3 cellular contexts compared by ENCODE assay signal in the genomic region with DNA sequence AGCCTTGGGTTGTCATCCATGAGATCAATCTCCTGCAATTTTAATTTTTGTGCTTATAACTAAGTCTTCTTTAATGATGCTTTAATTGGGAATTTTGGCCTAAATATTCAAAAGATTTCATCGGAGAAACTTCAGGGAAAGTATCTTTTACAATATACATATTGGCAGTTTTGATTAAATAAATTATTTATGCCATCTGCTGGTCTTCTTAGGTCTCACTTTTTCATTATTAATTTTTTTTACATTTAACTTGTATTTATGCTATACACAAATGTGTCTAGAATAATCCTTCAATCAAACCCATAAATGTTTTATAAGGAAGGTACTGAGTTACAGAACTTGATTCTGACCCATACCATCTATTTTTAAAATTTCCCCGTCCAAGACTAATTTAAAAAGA.
TF ChIP-seq lines count a peak whose summit lies in the region.

No MANE protein-coding gene starts in this region.

TF ChIP-seq in SK-N-SH, 30 proteins besides CTCF, POLR2A, EP300 and RAD21:
- TF ChIP-seq FOXM1 (IDR thresholded peaks at IDR 0.05; ENCODE audit: low read depth) (no peak), FOSL2 (IDR thresholded peaks at IDR 0.05; ENCODE audit: borderline replicate concordance, low read depth) (no peak), YY1 (IDR thresholded peaks at IDR 0.05; ENCODE audit: low read depth) (no peak), EZH2phosphoT487 (IDR thresholded peaks at IDR 0.05; ENCODE audit: borderline replicate concordance, low read depth) (no peak), POLR2AphosphoS5 (IDR thresholded peaks at IDR 0.05; ENCODE audit: low read depth, low read length) (no peak), NRF1 (IDR thresholded peaks at IDR 0.05; ENCODE audit: low read depth, low read length) (no peak), TAF1 (IDR thresholded peaks at IDR 0.05; ENCODE audit: borderline replicate concordance, low read depth, low read length) (no peak), RXRA (IDR thresholded peaks at IDR 0.05; ENCODE audit: borderline replicate concordance, low read depth) (no peak), CHD2 (IDR thresholded peaks at IDR 0.05; ENCODE audit: low read length, partially characterized antibody) (no peak), TEAD4 (IDR thresholded peaks at IDR 0.05; ENCODE audit: borderline replicate concordance, insufficient read depth) (no peak)
- TF ChIP-seq, protein P1, sequence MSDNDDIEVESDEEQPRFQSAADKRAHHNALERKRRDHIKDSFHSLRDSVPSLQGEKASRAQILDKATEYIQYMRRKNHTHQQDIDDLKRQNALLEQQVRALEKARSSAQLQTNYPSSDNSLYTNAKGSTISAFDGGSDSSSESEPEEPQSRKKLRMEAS (IDR thresholded peaks at IDR 0.05; ENCODE audit: low read depth), result no peak
- TF ChIP-seq, protein P2, sequence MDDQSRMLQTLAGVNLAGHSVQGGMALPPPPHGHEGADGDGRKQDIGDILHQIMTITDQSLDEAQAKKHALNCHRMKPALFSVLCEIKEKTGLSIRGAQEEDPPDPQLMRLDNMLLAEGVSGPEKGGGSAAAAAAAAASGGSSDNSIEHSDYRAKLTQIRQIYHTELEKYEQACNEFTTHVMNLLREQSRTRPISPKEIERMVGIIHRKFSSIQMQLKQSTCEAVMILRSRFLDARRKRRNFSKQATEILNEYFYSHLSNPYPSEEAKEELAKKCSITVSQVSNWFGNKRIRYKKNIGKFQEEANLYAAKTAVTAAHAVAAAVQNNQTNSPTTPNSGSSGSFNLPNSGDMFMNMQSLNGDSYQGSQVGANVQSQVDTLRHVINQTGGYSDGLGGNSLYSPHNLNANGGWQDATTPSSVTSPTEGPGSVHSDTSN (IDR thresholded peaks at IDR 0.05), result no peak
- TF ChIP-seq, protein P3, sequence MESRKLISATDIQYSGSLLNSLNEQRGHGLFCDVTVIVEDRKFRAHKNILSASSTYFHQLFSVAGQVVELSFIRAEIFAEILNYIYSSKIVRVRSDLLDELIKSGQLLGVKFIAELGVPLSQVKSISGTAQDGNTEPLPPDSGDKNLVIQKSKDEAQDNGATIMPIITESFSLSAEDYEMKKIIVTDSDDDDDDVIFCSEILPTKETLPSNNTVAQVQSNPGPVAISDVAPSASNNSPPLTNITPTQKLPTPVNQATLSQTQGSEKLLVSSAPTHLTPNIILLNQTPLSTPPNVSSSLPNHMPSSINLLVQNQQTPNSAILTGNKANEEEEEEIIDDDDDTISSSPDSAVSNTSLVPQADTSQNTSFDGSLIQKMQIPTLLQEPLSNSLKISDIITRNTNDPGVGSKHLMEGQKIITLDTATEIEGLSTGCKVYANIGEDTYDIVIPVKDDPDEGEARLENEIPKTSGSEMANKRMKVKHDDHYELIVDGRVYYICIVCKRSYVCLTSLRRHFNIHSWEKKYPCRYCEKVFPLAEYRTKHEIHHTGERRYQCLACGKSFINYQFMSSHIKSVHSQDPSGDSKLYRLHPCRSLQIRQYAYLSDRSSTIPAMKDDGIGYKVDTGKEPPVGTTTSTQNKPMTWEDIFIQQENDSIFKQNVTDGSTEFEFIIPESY (IDR thresholded peaks at IDR 0.05; ENCODE audit: borderline replicate concordance, low read depth), result no peak
- TF ChIP-seq, protein P4, sequence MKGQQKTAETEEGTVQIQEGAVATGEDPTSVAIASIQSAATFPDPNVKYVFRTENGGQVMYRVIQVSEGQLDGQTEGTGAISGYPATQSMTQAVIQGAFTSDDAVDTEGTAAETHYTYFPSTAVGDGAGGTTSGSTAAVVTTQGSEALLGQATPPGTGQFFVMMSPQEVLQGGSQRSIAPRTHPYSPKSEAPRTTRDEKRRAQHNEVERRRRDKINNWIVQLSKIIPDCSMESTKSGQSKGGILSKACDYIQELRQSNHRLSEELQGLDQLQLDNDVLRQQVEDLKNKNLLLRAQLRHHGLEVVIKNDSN (IDR thresholded peaks at IDR 0.05; ENCODE audit: borderline replicate concordance, low read depth), result no peak

TF ChIP-seq in SK-N-SH treated with all-trans-retinoic acid at 6 μM for 48 hours, 23 proteins besides CTCF, POLR2A, EP300 and RAD21:
- TF ChIP-seq ARNTL (CRISPR knock-in tag; IDR thresholded peaks at IDR 0.05; ENCODE audit: borderline replicate concordance, low read depth), result no peak
- TF ChIP-seq, protein P5, sequence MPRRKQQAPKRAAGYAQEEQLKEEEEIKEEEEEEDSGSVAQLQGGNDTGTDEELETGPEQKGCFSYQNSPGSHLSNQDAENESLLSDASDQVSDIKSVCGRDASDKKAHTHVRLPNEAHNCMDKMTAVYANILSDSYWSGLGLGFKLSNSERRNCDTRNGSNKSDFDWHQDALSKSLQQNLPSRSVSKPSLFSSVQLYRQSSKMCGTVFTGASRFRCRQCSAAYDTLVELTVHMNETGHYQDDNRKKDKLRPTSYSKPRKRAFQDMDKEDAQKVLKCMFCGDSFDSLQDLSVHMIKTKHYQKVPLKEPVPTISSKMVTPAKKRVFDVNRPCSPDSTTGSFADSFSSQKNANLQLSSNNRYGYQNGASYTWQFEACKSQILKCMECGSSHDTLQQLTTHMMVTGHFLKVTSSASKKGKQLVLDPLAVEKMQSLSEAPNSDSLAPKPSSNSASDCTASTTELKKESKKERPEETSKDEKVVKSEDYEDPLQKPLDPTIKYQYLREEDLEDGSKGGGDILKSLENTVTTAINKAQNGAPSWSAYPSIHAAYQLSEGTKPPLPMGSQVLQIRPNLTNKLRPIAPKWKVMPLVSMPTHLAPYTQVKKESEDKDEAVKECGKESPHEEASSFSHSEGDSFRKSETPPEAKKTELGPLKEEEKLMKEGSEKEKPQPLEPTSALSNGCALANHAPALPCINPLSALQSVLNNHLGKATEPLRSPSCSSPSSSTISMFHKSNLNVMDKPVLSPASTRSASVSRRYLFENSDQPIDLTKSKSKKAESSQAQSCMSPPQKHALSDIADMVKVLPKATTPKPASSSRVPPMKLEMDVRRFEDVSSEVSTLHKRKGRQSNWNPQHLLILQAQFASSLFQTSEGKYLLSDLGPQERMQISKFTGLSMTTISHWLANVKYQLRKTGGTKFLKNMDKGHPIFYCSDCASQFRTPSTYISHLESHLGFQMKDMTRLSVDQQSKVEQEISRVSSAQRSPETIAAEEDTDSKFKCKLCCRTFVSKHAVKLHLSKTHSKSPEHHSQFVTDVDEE (CRISPR knock-in tag; IDR thresholded peaks at IDR 0.05), result no peak
TF ChIP-seq in SK-N-SH treated with all-trans-retinoic acid at 6 μM for 48 hours: peak in this region for 0.

TF ChIP-seq in endothelial cell of umbilical vein, 7 proteins besides CTCF, POLR2A, EP300 and RAD21:
- TF ChIP-seq MYC (IDR thresholded peaks at IDR 0.05; ENCODE audit: low read depth, low read length) (no peak), POLR2AphosphoS5 (IDR thresholded peaks at IDR 0.05; ENCODE audit: insufficient read depth, low read depth, low read length) (no peak), GATA2 (IDR thresholded peaks at IDR 0.05; ENCODE audit: insufficient read depth, insufficient read length, low read depth, low read length) (no peak), JUN (IDR thresholded peaks at IDR 0.05; ENCODE audit: borderline replicate concordance, insufficient read depth, insufficient read length, low read depth) (no peak), FOS (IDR thresholded peaks at IDR 0.05; ENCODE audit: borderline replicate concordance, insufficient read depth, low read length) (no peak), EZH2 (IDR thresholded peaks at IDR 0.05; ENCODE audit: borderline replicate concordance, low read depth, low read length, severe bottlenecking) (no peak)
- TF ChIP-seq, protein P1 (IDR thresholded peaks at IDR 0.05; ENCODE audit: insufficient read depth, insufficient read length), result no peak
